ENCODE assay signal across 17 cellular contexts in genomic region chr14:73455294-73455693, GRCh38. TPM values are rescaled to one million over a fixed set of nuclear protein-coding genes. Genes with fewer than 3 reads are reported as not detected.
A peak's percentile ranks its signal among the peaks of the same experiment; 100 is the strongest.
DNase-seq lines count a peak whose midpoint lies in the region; ATAC-seq, FAIRE-seq and TF ChIP-seq lines count a peak whose summit lies in the region.
"Had no signal": no experiment of that assay in that cellular context is flagged by ENCODE, and none has a peak within 500 bp of the region (broad histone marks: within the 10 kb centered on the region; RNA-seq: fewer than 3 reads in every experiment).

No MANE protein-coding gene starts in this region.

- H3K27me3 ChIP-seq in AG04450 (ENCODE audit: control insufficient read depth, insufficient read depth, low read length) = no peaks in the 10 kb centered on the region
- H3K27me3 ChIP-seq in GM23248 (replicated peaks; ENCODE audit: insufficient read depth) = no peaks in the 10 kb centered on the region
- no peaks in the 10 kb centered on the region for H3K27me3 ChIP-seq in GM12878 (replicated peaks in 1 of 2; ENCODE audit: control insufficient read depth in 2 of 2, insufficient read depth in 2 of 2, low read length in 1 of 2)
- H3K27me3 ChIP-seq: sigmoid colon had no signal

- SMC1A ChIA-PET in GM12878 (lab: Charles Lee; ENCODE audit: uncharacterized antibody, unreplicated experiment) = interaction anchor here (0.7 to 7.1 kb wide), 20 partner anchors 11 to 282 kb away, joined by 3 to 78 read pairs (median 6); partner anchors contain the start of gene RIOX1

- peaks cover 3% of the 10 kb centered on the region for H3K36me3 Mint-ChIP-seq in memory B cell

- ATAC-seq in GM12878 = no peak
- no peak for ATAC-seq in memory B cell (ENCODE audit: low read depth)
- ATAC-seq in GM18498 (IDR thresholded peaks at IDR 0.05; ENCODE audit: unreplicated experiment) = no peak

- peak overlapping the region; percentile 31 for H3K27ac Mint-ChIP-seq in memory B cell
- H3K27ac Mint-ChIP-seq: activated CD4-positive, alpha-beta memory T cell treated with anti-CD3 and anti-CD28 coated beads for 36 hours had no signal

- intact Hi-C loops in GM12878 (cut with micrococcal nuclease; ENCODE audit: unreplicated experiment) = loop anchor here (5.0 kb wide), 3 partner anchors 38 to 208 kb away; no protein-coding TSS in a partner anchor

- H3K4me3 ChIP-seq in AG04450 (ENCODE audit: low read depth, low read length) (peak overlapping the region; percentile 17; the same call in 1 of the 2 replicates), GM23248 (peak overlapping the region; percentile 97), GM12878 (peak overlapping the region; percentile 48; the same call in 1 of the 2 replicates)
- H3K4me3 ChIP-seq: sigmoid colon had no signal

- H3K4me1 Mint-ChIP-seq in memory B cell = peaks cover 30% of the 10 kb centered on the region

- H3K36me3 ChIP-seq in GM23248 (ENCODE audit: low read depth) (no peaks in the 10 kb centered on the region), GM12878 (ENCODE audit: control insufficient read depth in 2 of 2, insufficient read depth in 2 of 2, low read length in 1 of 2) (no peaks in the 10 kb centered on the region)

- BruUV-seq in GM12878 (replicated peaks; lab: Mats Ljungman, UMichigan) = no TSS peak

- no peaks in the 10 kb centered on the region for H3K27me3 Mint-ChIP-seq in memory B cell
- H3K27me3 Mint-ChIP-seq: activated CD4-positive, alpha-beta memory T cell treated with anti-CD3 and anti-CD28 coated beads for 36 hours; CD8-positive, alpha-beta memory T cell had no signal

- H3K9ac ChIP-seq in GM23248 (peak overlapping the region; percentile 95), GM12878 (ENCODE audit: control insufficient read depth, insufficient read depth, low read length) (no peak overlapping the region)

- no peak for TF ChIP-seq POLR2A in GM12878 (IDR thresholded peaks at IDR 0.05; ENCODE audit: low read depth, low read length)

- H3K4me2 ChIP-seq in GM23248 (ENCODE audit: unreplicated experiment) (peak overlapping the region; percentile 99), GM12878 (ENCODE audit: control insufficient read depth, insufficient read depth) (peak overlapping the region; percentile 66)

- TF ChIP-seq CTCF in AG04450 (IDR thresholded peaks at IDR 0.05; ENCODE audit: low read depth, low read length) (no peak), GM12878 (IDR thresholded peaks at IDR 0.05 in 2 of 3, conservative IDR thresholded peaks at IDR 0.05 in 1 of 3; ENCODE audit: control insufficient read depth in 2 of 3, extremely low read depth in 1 of 3, insufficient read depth in 1 of 3, low read depth in 3 of 3, low read length in 3 of 3) (no peak)

- in situ Hi-C loops in GM23248 (cut with MboI) (no loop called here), GM12878 (cut with MboI) (no loop called here)

- no peak for TF ChIP-seq EP300 in GM12878 (IDR thresholded peaks at IDR 0.05; ENCODE audit: borderline replicate concordance in 1 of 2, control insufficient read depth in 1 of 2, low read depth in 2 of 2, low read length in 2 of 2)

- no peak overlapping the region for H3K4me3 Mint-ChIP-seq in memory B cell
- H3K4me3 Mint-ChIP-seq: activated CD4-positive, alpha-beta memory T cell treated with anti-CD3 and anti-CD28 coated beads for 36 hours had no signal

- no peak for TF ChIP-seq RAD21 in GM12878 (IDR thresholded peaks at IDR 0.05; ENCODE audit: insufficient read depth, low read depth, low read length)

- H2AFZ ChIP-seq in GM23248 (no peak overlapping the region), GM12878 (ENCODE audit: control insufficient read depth, low read depth, low read length) (no peak overlapping the region)

- 49 to 51% methylated on average over 2 of the region's 2 CpGs for WGBS in GM23248 (ENCODE audit: low coverage in 1 of 2, low lambda C conversion rate in 2 of 2, missing lambda C conversion rate in 2 of 2), 2 experiments
- WGBS in GM12878 (ENCODE audit: insufficient coverage, insufficient replicate concordance, low lambda C conversion rate, missing lambda C conversion rate) = 31% methylated on average over 2 of the region's 2 CpGs

- no peaks in the 10 kb centered on the region; the same call in 1 of the 2 replicates for H3K9me3 ChIP-seq in AG04450 (ENCODE audit: control insufficient read depth, insufficient read depth, low read length)
- no peaks in the 10 kb centered on the region for H3K9me3 ChIP-seq in GM23248 (ENCODE audit: low read depth)
- H3K9me3 ChIP-seq in GM12878 (replicated peaks; ENCODE audit: control insufficient read depth, insufficient read depth, low read length) = no peaks in the 10 kb centered on the region
- H3K9me3 ChIP-seq: sigmoid colon had no signal

- H3K4me1 ChIP-seq in GM23248 (ENCODE audit: insufficient read depth) (peaks cover 56% of the 10 kb centered on the region), GM12878 (ENCODE audit: control insufficient read depth, insufficient read depth, low read length) (peaks cover 14% of the 10 kb centered on the region)

- no peaks in the 10 kb centered on the region for H3K9me2 ChIP-seq in GM23248 (ENCODE audit: insufficient read depth)

- H4K20me1 ChIP-seq in GM23248 (ENCODE audit: insufficient read depth) (0 out of 2 replicates have a peak, but pooled peaks cover 20% of the 10 kb centered on the region), GM12878 (ENCODE audit: control insufficient read depth, insufficient read depth) (no peaks in the 10 kb centered on the region; the same call in 1 of the 2 replicates)

- POLR2A ChIA-PET in AG04450 (lab: Yijun Ruan, JAX) = no interaction called here
- POLR2A ChIA-PET in GM12878 (lab: Charles Lee) = interaction anchor here (0.8 to 5.1 kb wide), 13 partner anchors 10 to 159 kb away, joined by 3 to 18 read pairs (median 4); partner anchors contain the start of gene ACOT2

- peaks cover 66% of the 10 kb centered on the region for H3F3A ChIP-seq in GM23248 (ENCODE audit: insufficient read depth)

- FAIRE-seq in GM12878 (lab: Jason Lieb, UNC) = no peak
- FAIRE-seq: GM12892, urothelium cell line had no signal

- H3K79me2 ChIP-seq in GM23248 (ENCODE audit: insufficient read depth) (peaks cover 96% of the 10 kb centered on the region), GM12878 (ENCODE audit: control insufficient read depth, insufficient read depth, low read length) (peaks cover 63% of the 10 kb centered on the region)

- CTCF ChIA-PET in AG04450 (lab: Charles Lee) = interaction anchor here (0.9 to 1.8 kb wide), 3 partner anchors 160 to 282 kb away, joined by 3 to 11 read pairs (median 3); no protein-coding TSS in a partner anchor
- CTCF ChIA-PET in GM12878 (lab: Yijun Ruan, JAX) = interaction anchor here (0.7 to 19.2 kb wide), 11 partner anchors 9 to 223 kb away, joined by 3 to 252 read pairs (median 4); no protein-coding TSS in a partner anchor

- H3K27ac ChIP-seq in AG04450 (ENCODE audit: low read depth, low read length) (no peak overlapping the region), GM23248 (peak overlapping the region; percentile 87), GM12878 (ENCODE audit: control insufficient read depth, insufficient read depth) (peak overlapping the region; percentile 6)

- RAD21 ChIA-PET in GM12878 (lab: Charles Lee; ENCODE audit: unreplicated experiment) = interaction anchor here (0.6 to 26.5 kb wide), 22 partner anchors 9 to 397 kb away, joined by 3 to 591 read pairs (median 4); partner anchors contain the start of genes RBM25 and RIOX1

- no peak for DNase-seq in AG04450 (ENCODE audit: low read depth, low spot score)
- no peak for DNase-seq in GM23248
- no peak for DNase-seq in GM12878 (ENCODE audit: low read depth, low spot score)
- DNase-seq in memory B cell (ENCODE audit: low spot score in 2 of 2) = no peak
- DNase-seq in GDM1 (lab: John Stamatoyannopoulos, UW) = no peak
- DNase-seq in activated T-cell treated with anti-CD3 and anti-CD28 coated beads, Interleukin-2, amount 50 U/mL, for 1 hour = no peak
- DNase-seq in NCI-H510A treated with DMSO at 0.1 percent for 48 hours (lab: John Stamatoyannopoulos, UW) = no peak
- DNase-seq: activated CD4-positive, alpha-beta memory T cell treated with anti-CD3 and anti-CD28 coated beads for 36 hours; CD8-positive, alpha-beta memory T cell; effector CD8-positive, alpha-beta T cell; hippocampal formation; midbrain; NCI-H524 treated with DMSO at 0.1 percent for 48 hours; sigmoid colon had no signal

- H3K9me3 Mint-ChIP-seq in memory B cell = no peaks in the 10 kb centered on the region
- H3K9me3 Mint-ChIP-seq: activated CD4-positive, alpha-beta memory T cell treated with anti-CD3 and anti-CD28 coated beads for 36 hours; CD8-positive, alpha-beta memory T cell had no signal

RNA-seq across cellular contexts. Expression of gene NUMB, which starts 3.1 kb away (rescaled TPM):
- polyA plus RNA-seq in AG04450 (2011; rRNA removed) = 130 and 152 TPM in 2 replicates
- polyA minus RNA-seq in AG04450 (2011; rRNA and poly(A)+ RNA removed) = 153 and 216 TPM in 2 replicates
- total RNA-seq in GM23248 (2014; rRNA removed; shearing (Covaris generic)) = 64.8 and 101 TPM in 2 replicates
- 130 and 142 TPM in 2 replicates for polyA plus RNA-seq in GM23248 (2016; fragmentation: Nextera tagmentation; extraction: Ambion mirVana)
- total RNA-seq in GM12878 (2013; cell fraction: nucleolus; rRNA removed) = 141 and 152 TPM in 2 replicates
- total RNA-seq in GM12878 (2014; rRNA removed) = 28.2 and 31.0 TPM in 2 replicates
- total RNA-seq in GM12878 (2014; rRNA removed; fragmentation: Illumina TruSeq; extraction: Trizol) = 22.0 and 23.7 TPM in 2 replicates
- 49.7 and 57.4 TPM in 2 replicates for total RNA-seq in GM12878 (2021)
- polyA plus RNA-seq in GM12878 (2011; ENCODE audit: low read depth) = 23.6 TPM
- polyA plus RNA-seq in GM12878 (2011; rRNA removed) = 96.5 and 147 TPM in 2 replicates
- polyA plus RNA-seq in GM12878 (2011; cell fraction: cytosol; rRNA removed) = 162 and 211 TPM in 2 replicates
- 181 and 228 TPM in 2 replicates for polyA plus RNA-seq in GM12878 (2011; cell fraction: nucleus; rRNA removed)
- polyA plus RNA-seq in GM12878 (2012) = 28.5 and 35.1 TPM in 2 replicates
- polyA plus RNA-seq in GM12878 (2014; fragmentation: Illumina TruSeq; extraction: Trizol) = 56.3 and 59.5 TPM in 2 replicates
- 10 to 100 TPM; 29.8 to 30.9 TPM for polyA plus RNA-seq in GM12878 (2014; fragmentation: Nextera tagmentation; extraction: Ambion mirVana)
- polyA plus RNA-seq in GM12878 (2014; rRNA removed) = 37.5 and 43.5 TPM in 2 replicates
- 10 to 100 TPM; 54.3 to 54.5 TPM for polyA plus RNA-seq in GM12878 (2016; fragmentation: Nextera tagmentation; extraction: Ambion mirVana)
- 243 and 306 TPM in 2 replicates for polyA minus RNA-seq in GM12878 (2011; rRNA and poly(A)+ RNA removed)
- polyA minus RNA-seq in GM12878 (2011; cell fraction: cytosol; rRNA and poly(A)+ RNA removed) = 61.1 and 78.4 TPM in 2 replicates
- polyA minus RNA-seq in GM12878 (2011; cell fraction: nucleus; rRNA and poly(A)+ RNA removed) = 125 and 195 TPM in 2 replicates

RNA-seq across cellular contexts. Expression of gene RIOX1, which starts 35.4 kb away (rescaled TPM):
- polyA plus RNA-seq in AG04450 (2011; rRNA removed) = 7.0 and 8.4 TPM in 2 replicates
- polyA minus RNA-seq in AG04450 (2011; rRNA and poly(A)+ RNA removed) = 8.9 and 12.0 TPM in 2 replicates
- total RNA-seq in GM23248 (2014; rRNA removed; shearing (Covaris generic)) = 16.6 and 20.4 TPM in 2 replicates
- 7.9 and 8.1 TPM in 2 replicates for polyA plus RNA-seq in GM23248 (2016; fragmentation: Nextera tagmentation; extraction: Ambion mirVana)
- 26.5 and 39.2 TPM in 2 replicates for total RNA-seq in GM12878 (2013; cell fraction: nucleolus; rRNA removed)
- 31.7 and 33.6 TPM in 2 replicates for total RNA-seq in GM12878 (2014; rRNA removed)
- 17.9 and 19.4 TPM in 2 replicates for total RNA-seq in GM12878 (2014; rRNA removed; fragmentation: Illumina TruSeq; extraction: Trizol)
- total RNA-seq in GM12878 (2021) = 33.7 and 34.3 TPM in 2 replicates
- polyA plus RNA-seq in GM12878 (2011; ENCODE audit: low read depth) = 7.5 TPM
- polyA plus RNA-seq in GM12878 (2011; rRNA removed) = 11.6 and 15.9 TPM in 2 replicates
- polyA plus RNA-seq in GM12878 (2011; cell fraction: cytosol; rRNA removed) = 19.3 and 29.4 TPM in 2 replicates
- polyA plus RNA-seq in GM12878 (2011; cell fraction: nucleus; rRNA removed) = 17.4 and 20.7 TPM in 2 replicates
- polyA plus RNA-seq in GM12878 (2012) = 13.8 and 16.0 TPM in 2 replicates
- polyA plus RNA-seq in GM12878 (2014; fragmentation: Illumina TruSeq; extraction: Trizol) = 16.4 and 16.7 TPM in 2 replicates
- 1 to 10 TPM; 7.8 to 8.9 TPM for polyA plus RNA-seq in GM12878 (2014; fragmentation: Nextera tagmentation; extraction: Ambion mirVana)
- polyA plus RNA-seq in GM12878 (2014; rRNA removed) = 31.6 and 34.0 TPM in 2 replicates
- polyA plus RNA-seq in GM12878 (2016; fragmentation: Nextera tagmentation; extraction: Ambion mirVana) = 10 to 100 TPM; 18.6 to 20.7 TPM
- 20.8 and 31.6 TPM in 2 replicates for polyA minus RNA-seq in GM12878 (2011; rRNA and poly(A)+ RNA removed)
- 14.7 and 15.5 TPM in 2 replicates for polyA minus RNA-seq in GM12878 (2011; cell fraction: cytosol; rRNA and poly(A)+ RNA removed)
- 22.1 and 38.0 TPM in 2 replicates for polyA minus RNA-seq in GM12878 (2011; cell fraction: nucleus; rRNA and poly(A)+ RNA removed)

Comparison
In these comparisons a context has a peak if more than half of its experiments do, and no peak if none do; other contexts are left out.
1. H3K4me3 ChIP-seq: peak in every context shown above with its lines; median percentile 97 in GM23248; 48 in GM12878; 17 in AG04450.